In genomic region chr10:3382092-3382491, GRCh38 we compare ENCODE assay signal across 29 cellular contexts.
"Had no signal": no experiment of that assay in that cellular context is flagged by ENCODE, and none has a peak within 500 bp of the region (broad histone marks: within the 10 kb centered on the region; RNA-seq: fewer than 3 reads in every experiment).

No MANE protein-coding gene starts in this region.

- H2AFZ ChIP-seq: hepatocyte had no signal

- H3K4me3 ChIP-seq: colonic mucosa, coronary artery, dorsolateral prefrontal cortex, esophagus muscularis mucosa, esophagus squamous epithelium, gastrocnemius medialis, gastroesophageal sphincter, heart left ventricle, heart right ventricle, hepatocyte had no signal

- DNase-seq: colonic mucosa; cortex of kidney; dermis blood vessel endothelial cell; dorsolateral prefrontal cortex; effector CD4-positive, alpha-beta T cell; effector CD8-positive, alpha-beta T cell; effector memory CD4-positive, alpha-beta T cell; effector memory CD8-positive, alpha-beta T cell; endodermal cell; erythroblast; esophagus squamous epithelium; foreskin fibroblast; foreskin keratinocyte; foreskin melanocyte; gastrocnemius medialis; glutamatergic neuron; head of caudate nucleus; heart left ventricle; heart right ventricle had no signal

- ATAC-seq: effector memory CD8-positive, alpha-beta T cell; esophagus mucosa; foreskin keratinocyte; gastrocnemius medialis; gastroesophageal sphincter; heart left ventricle; heart right ventricle had no signal

- H3K9me3 ChIP-seq: colonic mucosa had no signal

- FAIRE-seq: colon, endometrium, endothelial cell of umbilical vein, frontal cortex had no signal

- H3K27me3 ChIP-seq: colonic mucosa, dorsolateral prefrontal cortex, esophagus muscularis mucosa, esophagus squamous epithelium, foreskin keratinocyte, gastroesophageal sphincter, heart left ventricle, heart right ventricle, hepatocyte had no signal

- H3K4me2 ChIP-seq: hepatocyte had no signal

- H3K36me3 ChIP-seq: colonic mucosa, esophagus muscularis mucosa, esophagus squamous epithelium, gastrocnemius medialis, gastroesophageal sphincter, heart left ventricle, heart right ventricle had no signal

- H3K4me1 ChIP-seq: colonic mucosa, esophagus muscularis mucosa, foreskin keratinocyte, gastrocnemius medialis, gastroesophageal sphincter, heart left ventricle, heart right ventricle had no signal

- H3K79me2 ChIP-seq: hepatocyte had no signal

- H3K27ac ChIP-seq: colonic mucosa, coronary artery, dorsolateral prefrontal cortex, epithelial cell of prostate, esophagus muscularis mucosa, esophagus squamous epithelium, foreskin keratinocyte, gastrocnemius medialis, gastroesophageal sphincter, heart left ventricle, heart right ventricle, hepatocyte had no signal
